17 cellular contexts compared by ENCODE assay signal in the genomic region with DNA sequence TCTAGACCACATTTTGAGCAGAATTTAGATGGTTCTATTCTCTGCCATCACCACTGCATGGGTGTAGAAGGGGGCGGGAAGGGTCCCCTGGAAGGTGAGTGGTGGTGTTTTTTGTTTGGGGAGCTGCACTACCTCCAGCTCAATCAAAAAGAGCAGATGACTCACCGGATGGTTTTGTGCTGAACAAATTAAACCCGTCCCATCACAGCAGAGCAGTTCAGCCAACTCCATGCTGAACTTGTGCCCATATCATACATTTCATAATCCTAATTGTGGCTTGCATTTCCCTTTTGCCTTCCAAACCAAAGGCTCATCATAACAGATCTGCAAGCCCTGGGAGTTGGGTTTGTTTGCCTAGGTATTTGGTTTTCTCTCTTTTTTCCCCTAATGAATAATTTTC. TPM values are rescaled to one million over a fixed set of nuclear protein-coding genes. Genes with fewer than 3 reads are reported as not detected.
DNase-seq lines count a peak whose midpoint lies in the region; TF ChIP-seq lines count a peak whose summit lies in the region.
"Had no signal": no experiment of that assay in that cellular context is flagged by ENCODE, and none has a peak within 500 bp of the region (broad histone marks: within the 10 kb centered on the region; RNA-seq: fewer than 3 reads in every experiment).

No MANE protein-coding gene starts in this region.

- no peaks in the 10 kb centered on the region for H3K9me3 Mint-ChIP-seq in activated CD4-positive, alpha-beta memory T cell treated with anti-CD3 and anti-CD28 coated beads for 36 hours
- no peaks in the 10 kb centered on the region for H3K9me3 Mint-ChIP-seq in osteocyte (ENCODE audit: unreplicated experiment)
- H3K9me3 Mint-ChIP-seq: CD8-positive, alpha-beta memory T cell had no signal

- H3K4me3 Mint-ChIP-seq in activated CD4-positive, alpha-beta memory T cell treated with anti-CD3 and anti-CD28 coated beads for 36 hours, result no peak overlapping the region
- H3K4me3 Mint-ChIP-seq in osteocyte (ENCODE audit: unreplicated experiment), result no peak overlapping the region
- H3K4me3 Mint-ChIP-seq: CD8-positive, alpha-beta memory T cell had no signal

- H3K27me3 Mint-ChIP-seq in activated CD4-positive, alpha-beta memory T cell treated with anti-CD3 and anti-CD28 coated beads for 36 hours, result peaks cover 16% of the 10 kb centered on the region
- H3K27me3 Mint-ChIP-seq in osteocyte (ENCODE audit: unreplicated experiment), result no peaks in the 10 kb centered on the region

- H3K27ac Mint-ChIP-seq in activated CD4-positive, alpha-beta memory T cell treated with anti-CD3 and anti-CD28 coated beads for 36 hours, result no peak overlapping the region
- H3K27ac Mint-ChIP-seq in osteocyte (ENCODE audit: unreplicated experiment), result no peak overlapping the region
- H3K27ac Mint-ChIP-seq: CD8-positive, alpha-beta memory T cell had no signal

- H3K36me3 ChIP-seq in MG63 (no peaks in the 10 kb centered on the region), subcutaneous abdominal adipose tissue (ENCODE audit: control insufficient read depth in 5 of 5, insufficient read depth in 5 of 5, low read length in 5 of 5) (no peaks in the 10 kb centered on the region)
- H3K36me3 ChIP-seq: HAP-1 had no signal

- intact Hi-C loops in activated CD4-positive, alpha-beta memory T cell treated with anti-CD3 and anti-CD28 coated beads for 36 hours (cut with micrococcal nuclease), result no loop called here

- CTCF ChIA-PET in activated CD4-positive, alpha-beta memory T cell treated with anti-CD3 and anti-CD28 coated beads for 36 hours (lab: Charles Lee), result no interaction called here

- H3K4me1 Mint-ChIP-seq in activated CD4-positive, alpha-beta memory T cell treated with anti-CD3 and anti-CD28 coated beads for 36 hours (ENCODE audit: low read depth), result no peaks in the 10 kb centered on the region
- no peaks in the 10 kb centered on the region for H3K4me1 Mint-ChIP-seq in osteocyte (ENCODE audit: unreplicated experiment)

- peaks cover 3 to 62% (median 20%) of the 10 kb centered on the region in 5 donors for H3K4me1 ChIP-seq in subcutaneous abdominal adipose tissue (ENCODE audit: control insufficient read depth in 5 of 5, insufficient read depth in 5 of 5, low read length in 5 of 5)
- H3K4me1 ChIP-seq: HAP-1 had no signal

- H3K27me3 ChIP-seq in MG63, result peaks cover 4% of the 10 kb centered on the region; the same call in 1 of the 2 replicates
- no peaks in the 10 kb centered on the region for H3K27me3 ChIP-seq in subcutaneous abdominal adipose tissue (ENCODE audit: control insufficient read depth in 5 of 5, insufficient read depth in 4 of 5, low read length in 5 of 5)

- in situ Hi-C loops in G401 (cut with HindIII; ENCODE audit: low sequenced_read_pairs), result no loop called here

- no peaks in the 10 kb centered on the region for H3K36me3 Mint-ChIP-seq in activated CD4-positive, alpha-beta memory T cell treated with anti-CD3 and anti-CD28 coated beads for 36 hours
- no peaks in the 10 kb centered on the region for H3K36me3 Mint-ChIP-seq in osteocyte (ENCODE audit: unreplicated experiment)

- TF ChIP-seq CTCF in epithelial cell of esophagus (IDR thresholded peaks at IDR 0.05; ENCODE audit: insufficient read depth, low read depth, low read length, missing control alignments) (no peak), osteocyte (IDR thresholded peaks at IDR 0.05) (no peak)

- DNase-seq in G401 (ENCODE audit: low spot score), result peak; percentile 49
- peak; percentile 13 for DNase-seq in MG63
- peak; percentile 6 for DNase-seq in epithelial cell of esophagus (ENCODE audit: low read depth)
- DNase-seq in NCI-H774 (lab: John Stamatoyannopoulos, UW), result no peak
- no peak for DNase-seq in activated CD4-positive, alpha-beta memory T cell treated with anti-CD3 and anti-CD28 coated beads for 36 hours
- no peak for DNase-seq in osteocyte (ENCODE audit: extremely low spot score, unreplicated experiment)
- DNase-seq: CD8-positive, alpha-beta memory T cell; DMS53; NCI-H1105 treated with DMSO at 0.1 percent for 48 hours; NCI-H1694; NCI-H2081 treated with DMSO at 0.1 percent for 48 hours; NCI-H524; SIG-M5 had no signal

- H3K4me3 ChIP-seq in MG63 (no peak overlapping the region), epithelial cell of esophagus (ENCODE audit: low read length) (no peak overlapping the region), subcutaneous abdominal adipose tissue (ENCODE audit: low read depth in 1 of 5, low read length in 5 of 5) (no peak overlapping the region)
- H3K4me3 ChIP-seq: HAP-1, K562 had no signal

- POLR2A ChIA-PET in activated CD4-positive, alpha-beta memory T cell treated with anti-CD3 and anti-CD28 coated beads for 36 hours (lab: Charles Lee), result no interaction called here

- H3K9me3 ChIP-seq in MG63 (no peaks in the 10 kb centered on the region), subcutaneous abdominal adipose tissue (ENCODE audit: control insufficient read depth in 5 of 5, low read length in 5 of 5) (no peaks in the 10 kb centered on the region)
- H3K9me3 ChIP-seq: HAP-1 had no signal

- H3K27ac ChIP-seq in subcutaneous abdominal adipose tissue (ENCODE audit: low read depth, low read length), result peak overlapping the region; percentile 12
- H3K27ac ChIP-seq: RWPE1 had no signal

- no peak overlapping the region for H3K9ac ChIP-seq in subcutaneous abdominal adipose tissue (ENCODE audit: low read length in 5 of 5)

RNA-seq across cellular contexts. Expression of gene RPH3A, which starts 53.0 kb away (rescaled TPM):
- not detected in 2 replicates for total RNA-seq in G401 (2014; rRNA removed; shearing (Covaris generic))
- total RNA-seq in MG63 (2014; rRNA removed; shearing (Covaris generic); ENCODE audit: low replicate concordance), result not detected in 2 replicates
- total RNA-seq in activated CD4-positive, alpha-beta memory T cell treated with anti-CD3 and anti-CD28 coated beads for 36 hours, result not detected
- total RNA-seq in osteocyte, result not detected in 2 replicates
- total RNA-seq: CD8-positive, alpha-beta memory T cell; K562 had no signal

Comparison
In these comparisons a context has a peak if more than half of its experiments do, and no peak if none do; other contexts are left out.
1. DNase-seq: peak in G401 (single experiment), MG63 (single experiment) and epithelial cell of esophagus (single experiment); none in NCI-H774 (single experiment), activated CD4-positive, alpha-beta memory T cell treated with anti-CD3 and anti-CD28 coated beads for 36 hours (single experiment) and osteocyte (single experiment).